ENCODE assay signal across 28 cellular contexts in the genomic region with DNA sequence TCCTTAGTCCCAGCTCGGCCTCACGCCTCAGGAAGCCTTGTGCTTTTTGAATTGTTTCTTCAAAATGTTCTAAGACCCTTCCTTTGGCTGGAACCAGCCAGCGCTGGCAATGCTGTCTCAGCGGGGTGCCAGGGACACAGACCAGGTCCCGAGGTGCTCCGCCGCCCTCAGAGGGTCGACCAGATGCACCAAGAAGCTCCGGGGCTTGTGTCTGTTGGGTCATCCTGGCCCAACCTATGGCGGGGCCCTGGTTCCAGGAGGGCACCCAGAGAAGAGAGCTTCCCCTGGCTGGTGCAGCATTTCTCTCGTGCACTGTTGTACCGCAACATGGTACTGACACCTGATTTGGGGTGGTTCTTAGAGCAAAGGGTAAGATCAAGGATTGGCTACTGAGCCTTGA. TPM values are rescaled to one million over a fixed set of nuclear protein-coding genes. Genes with fewer than 3 reads are reported as not detected.
"Had no signal": no experiment of that assay in that cellular context is flagged by ENCODE, and none has a peak within 500 bp of the region (broad histone marks: within the 10 kb centered on the region; RNA-seq: fewer than 3 reads in every experiment).

No MANE protein-coding gene starts in this region.

- H3K27ac ChIP-seq: HL-60, KMS-11, RWPE1 had no signal

- H3K36me3 Mint-ChIP-seq: IgD-negative memory B cell had no signal

- H3K4me3 ChIP-seq: K562 had no signal

- H3K4me3 Mint-ChIP-seq: IgD-negative memory B cell had no signal

- H3K9me3 Mint-ChIP-seq: IgD-negative memory B cell had no signal

- DNase-seq: Kasumi-1; MM.1S; NCI-H1092 treated with DMSO at 0.1 percent for 48 hours; NCI-H1436; NCI-H187; NCI-H2029; NCI-H2081 treated with DMSO at 0.1 percent for 48 hours; NCI-H2171; NCI-H226; NCI-H446; NCI-H510A; NCI-H524 treated with DMSO at 0.1 percent for 48 hours; NCI-H69; NCI-H774; NK-92 treated with Interleukin-12 subunit alpha and Interleukin-12 subunit beta, amount 100 ng/mL, for 24 hours; PC-3; SHP77; SK-N-SH had no signal

- H3K27me3 Mint-ChIP-seq: IgD-negative memory B cell had no signal

- H3K4me1 Mint-ChIP-seq: IgD-negative memory B cell had no signal

- H3K4me2 ChIP-seq: KMS-11, SK-N-SH had no signal

- FAIRE-seq: HTR-8/SVneo, K562 had no signal

- H3K9me3 ChIP-seq: SK-N-SH had no signal

- H3K9ac ChIP-seq: KMS-11, SK-N-SH had no signal

- ATAC-seq: K562, Panc1, PC-3 had no signal

RNA-seq across cellular contexts. Expression of a gene that starts 40.1 kb away (rescaled TPM):
- total RNA-seq: K562, M059J, OCI-LY7, PC-3, SK-MEL-5 had no signal
- polyA plus RNA-seq: IgD-negative memory B cell, K562, SK-N-SH had no signal
